2 cellular contexts compared by ENCODE assay signal in the genomic region with DNA sequence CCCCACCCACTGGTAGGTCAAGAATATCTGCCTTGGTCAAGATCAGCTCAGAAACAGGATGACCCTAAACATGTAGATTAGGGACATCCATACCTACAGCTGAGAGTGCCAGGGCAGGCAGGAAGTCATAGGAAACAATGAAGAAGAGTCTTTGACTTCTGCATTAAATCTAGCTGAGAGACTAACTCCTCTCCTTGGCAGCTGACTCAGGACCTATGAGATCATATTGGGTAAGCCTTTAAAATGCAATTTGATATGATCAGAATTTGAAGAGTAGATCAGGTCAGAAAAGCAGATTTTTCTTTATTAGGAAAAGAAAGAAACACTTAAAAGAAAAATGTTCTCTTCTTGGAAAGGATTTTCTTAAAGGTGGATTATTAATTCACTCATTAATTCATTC.
TF ChIP-seq lines count a peak whose summit lies in the region.

No MANE protein-coding gene starts in this region.

TF ChIP-seq in GM12891, 5 proteins besides CTCF, POLR2A, EP300 and RAD21:
- no peak for TF ChIP-seq POLR2AphosphoS5 (IDR thresholded peaks at IDR 0.05; ENCODE audit: low read depth, low read length)
- TF ChIP-seq TAF1 (IDR thresholded peaks at IDR 0.05; ENCODE audit: low read depth, low read length): no peak
- no peak for TF ChIP-seq SPI1 (IDR thresholded peaks at IDR 0.05; ENCODE audit: low read depth, low read length)
TF ChIP-seq in GM12891: peak in this region for 0.

TF ChIP-seq in HEK293T, 16 proteins besides CTCF, POLR2A, EP300 and RAD21:
- TF ChIP-seq BHLHE40 (IDR thresholded peaks at IDR 0.05; ENCODE audit: borderline replicate concordance) (no peak), LEF1 (IDR thresholded peaks at IDR 0.05; ENCODE audit: borderline replicate concordance) (no peak), HDGF (IDR thresholded peaks at IDR 0.05; ENCODE audit: borderline replicate concordance) (no peak), ZNF384 (IDR thresholded peaks at IDR 0.05) (no peak), SUZ12 (IDR thresholded peaks at IDR 0.05) (no peak), TARDBP (IDR thresholded peaks at IDR 0.05) (no peak), ELF4 (IDR thresholded peaks at IDR 0.05) (no peak), L3MBTL2 (conservative IDR thresholded peaks at IDR 0.05) (no peak), ARNT (IDR thresholded peaks at IDR 0.05) (no peak), SP1 (IDR thresholded peaks at IDR 0.05) (no peak), NFRKB (IDR thresholded peaks at IDR 0.05) (no peak), FOXM1 (IDR thresholded peaks at IDR 0.05; ENCODE audit: borderline replicate concordance) (no peak), FOXA1 (IDR thresholded peaks at IDR 0.05) (no peak), CTBP1 (IDR thresholded peaks at IDR 0.05; ENCODE audit: borderline replicate concordance) (no peak), FOXK2 (IDR thresholded peaks at IDR 0.05) (no peak)
- TF ChIP-seq, protein P1, sequence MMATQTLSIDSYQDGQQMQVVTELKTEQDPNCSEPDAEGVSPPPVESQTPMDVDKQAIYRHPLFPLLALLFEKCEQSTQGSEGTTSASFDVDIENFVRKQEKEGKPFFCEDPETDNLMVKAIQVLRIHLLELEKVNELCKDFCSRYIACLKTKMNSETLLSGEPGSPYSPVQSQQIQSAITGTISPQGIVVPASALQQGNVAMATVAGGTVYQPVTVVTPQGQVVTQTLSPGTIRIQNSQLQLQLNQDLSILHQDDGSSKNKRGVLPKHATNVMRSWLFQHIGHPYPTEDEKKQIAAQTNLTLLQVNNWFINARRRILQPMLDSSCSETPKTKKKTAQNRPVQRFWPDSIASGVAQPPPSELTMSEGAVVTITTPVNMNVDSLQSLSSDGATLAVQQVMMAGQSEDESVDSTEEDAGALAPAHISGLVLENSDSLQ (IDR thresholded peaks at IDR 0.05): no peak
